Comparison of ENCODE assay signal across 23 cellular contexts in genomic region chr16:65280988-65281530, GRCh38.
DNase-seq lines count a peak whose midpoint lies in the region; ATAC-seq and TF ChIP-seq lines count a peak whose summit lies in the region.
"Had no signal": no experiment of that assay in that cellular context is flagged by ENCODE, and none has a peak within 500 bp of the region (broad histone marks: within the 10 kb centered on the region; RNA-seq: fewer than 3 reads in every experiment).

No MANE protein-coding gene starts in this region.

- no peaks in the 10 kb centered on the region for H3K36me3 Mint-ChIP-seq in nephron progenitor cell (ENCODE audit: low read depth)
- H3K36me3 Mint-ChIP-seq in type B pancreatic cell = peaks cover 5% of the 10 kb centered on the region
- H3K36me3 Mint-ChIP-seq in activated T-cell treated with anti-CD3 and anti-CD28 coated beads, Interleukin-2, amount 50 U/mL, for 72 hours (ENCODE audit: insufficient read depth in 2 of 2) = peaks cover 0 to 2% of the 10 kb centered on the region in 2 donors

- H3K27ac ChIP-seq in HUES6 (ENCODE audit: low read depth, low read length) = peak overlapping the region; percentile 49; the same call in 1 of the 2 replicates
- H3K27ac ChIP-seq: A549; BLaER1 treated with 17β-estradiol and CSF1 and Interleukin-3, amounts not matched to agents 10 nM and 100 nM; GM23248; KMS-11 had no signal

- H3K4me3 Mint-ChIP-seq in nephron progenitor cell (peak overlapping the region; percentile 55), type B pancreatic cell (peak overlapping the region; percentile 35)
- H3K4me3 Mint-ChIP-seq in activated T-cell treated with anti-CD3 and anti-CD28 coated beads, Interleukin-2, amount 50 U/mL, for 72 hours = no peak overlapping the region
- H3K4me3 Mint-ChIP-seq: CD4-positive, alpha-beta T cell had no signal

- TF ChIP-seq CTCF in nephron progenitor cell (IDR thresholded peaks at IDR 0.05) (no peak), type B pancreatic cell (conservative IDR thresholded peaks at IDR 0.05) (no peak)

- no peaks in the 10 kb centered on the region for H3K36me3 ChIP-seq in HUES6 (ENCODE audit: control insufficient read depth, insufficient read depth, low read length)
- H3K36me3 ChIP-seq: BLaER1 treated with 17β-estradiol and CSF1 and Interleukin-3, amounts not matched to agents 10 nM and 100 nM had no signal

- peak overlapping the region; percentile 53 for H3K9ac ChIP-seq in HUES6 (ENCODE audit: low read length)
- H3K9ac ChIP-seq: BLaER1 treated with 17β-estradiol and CSF1 and Interleukin-3, amounts not matched to agents 10 nM and 100 nM; GM23248; KMS-11 had no signal

- peak overlapping the region; percentile 22; the same call in 1 of the 2 replicates for H3K4me3 ChIP-seq in HUES6 (ENCODE audit: low read depth, low read length)
- H3K4me3 ChIP-seq: A549; BLaER1 treated with 17β-estradiol and CSF1 and Interleukin-3, amounts not matched to agents 10 nM and 100 nM; GM23248 had no signal

- no peaks in the 10 kb centered on the region for H3K27me3 Mint-ChIP-seq in nephron progenitor cell (ENCODE audit: low read depth, poor library complexity)
- H3K27me3 Mint-ChIP-seq in type B pancreatic cell = peaks cover 3% of the 10 kb centered on the region
- H3K27me3 Mint-ChIP-seq in activated T-cell treated with anti-CD3 and anti-CD28 coated beads, Interleukin-2, amount 50 U/mL, for 72 hours (ENCODE audit: low read depth) = no peaks in the 10 kb centered on the region
- H3K27me3 Mint-ChIP-seq: CD4-positive, alpha-beta T cell had no signal

- ATAC-seq in activated T-cell treated with anti-CD3 and anti-CD28 coated beads, Interleukin-2, amount 50 U/mL, for 72 hours (replicated peaks in 1 of 2) = no peak
- ATAC-seq in HG03460 (IDR thresholded peaks at IDR 0.05; ENCODE audit: unreplicated experiment) = no peak
- ATAC-seq: A549, PC-3 had no signal

- H3K27me3 ChIP-seq in HUES6 (ENCODE audit: control insufficient read depth, insufficient read depth, low read length) = no peaks in the 10 kb centered on the region
- H3K27me3 ChIP-seq: BLaER1 treated with 17β-estradiol and CSF1 and Interleukin-3, amounts not matched to agents 10 nM and 100 nM had no signal

- DNase-seq in islet precursor cell = peak; percentile 83
- DNase-seq in nephron progenitor cell = peak; percentile 31
- DNase-seq in type B pancreatic cell (ENCODE audit: extremely low spot score, unreplicated experiment) = no peak
- no peak for DNase-seq in HPDE6-E6E7 (ENCODE audit: extremely low spot score)
- DNase-seq in activated T-cell treated with anti-CD3 and anti-CD28 coated beads, Interleukin-2, amount 50 U/mL, for 72 hours = no peak
- DNase-seq: AML-193; CD4-positive, alpha-beta T cell; GM23248; HCEC 1CT; IMR-90; MM.1S; NCI-H2029; NCI-H446; NCI-H524 treated with DMSO at 0.1 percent for 48 hours; NCI-H774; NK-92 treated with Interleukin-12 subunit alpha and Interleukin-12 subunit beta, amount 100 ng/mL, for 24 hours; PC-3; Right ventricle myocardium superior had no signal

- H3K9me3 ChIP-seq in HUES6 (ENCODE audit: control insufficient read depth, insufficient read depth, low read depth, low read length) = no peaks in the 10 kb centered on the region
- H3K9me3 ChIP-seq: A549; BLaER1 treated with 17β-estradiol and CSF1 and Interleukin-3, amounts not matched to agents 10 nM and 100 nM had no signal

- peaks cover 77% of the 10 kb centered on the region for H3K4me1 Mint-ChIP-seq in nephron progenitor cell
- H3K4me1 Mint-ChIP-seq in type B pancreatic cell (ENCODE audit: unreplicated experiment) = peaks cover 68% of the 10 kb centered on the region
- no peaks in the 10 kb centered on the region for H3K4me1 Mint-ChIP-seq in activated T-cell treated with anti-CD3 and anti-CD28 coated beads, Interleukin-2, amount 50 U/mL, for 72 hours (ENCODE audit: low read depth)

- H3K9me3 Mint-ChIP-seq in nephron progenitor cell = peaks cover 6% of the 10 kb centered on the region
- H3K9me3 Mint-ChIP-seq in type B pancreatic cell = peaks cover 8% of the 10 kb centered on the region
- peaks cover 11 to 12% of the 10 kb centered on the region in 2 donors for H3K9me3 Mint-ChIP-seq in activated T-cell treated with anti-CD3 and anti-CD28 coated beads, Interleukin-2, amount 50 U/mL, for 72 hours

- peaks cover 69% of the 10 kb centered on the region for H3K4me1 ChIP-seq in HUES6 (ENCODE audit: control insufficient read depth, insufficient read depth, low read length)
- H3K4me1 ChIP-seq: A549 had no signal

- H3K27ac Mint-ChIP-seq in nephron progenitor cell (peak overlapping the region; percentile 87), type B pancreatic cell (peak overlapping the region; percentile 25)
- no peak overlapping the region for H3K27ac Mint-ChIP-seq in activated T-cell treated with anti-CD3 and anti-CD28 coated beads, Interleukin-2, amount 50 U/mL, for 72 hours
- H3K27ac Mint-ChIP-seq: CD4-positive, alpha-beta T cell had no signal

Comparison
In these comparisons a context has a peak if more than half of its experiments do, and no peak if none do; other contexts are left out.
1. DNase-seq: peak in islet precursor cell (single experiment) and nephron progenitor cell (single experiment); none in type B pancreatic cell (single experiment), HPDE6-E6E7 (single experiment) and activated T-cell treated with anti-CD3 and anti-CD28 coated beads, Interleukin-2, amount 50 U/mL, for 72 hours (0 of 2).
2. H3K4me3 Mint-ChIP-seq: peak in nephron progenitor cell (single experiment) and type B pancreatic cell (single experiment); none in activated T-cell treated with anti-CD3 and anti-CD28 coated beads, Interleukin-2, amount 50 U/mL, for 72 hours (0 of 2).